ENCODE assay signal across 2 cellular contexts in genomic region chr1:114153051-114153620, GRCh38.
TF ChIP-seq lines count a peak whose summit lies in the region.

No MANE protein-coding gene starts in this region.

TF ChIP-seq in SK-N-SH, 30 proteins besides CTCF, POLR2A, EP300 and RAD21 (continued from another document):
- TF ChIP-seq PBX3 (IDR thresholded peaks at IDR 0.05) (no peak), MXI1 (IDR thresholded peaks at IDR 0.05; ENCODE audit: low read depth, low read length) (no peak), CHD2 (IDR thresholded peaks at IDR 0.05; ENCODE audit: low read length, partially characterized antibody) (no peak), TEAD4 (IDR thresholded peaks at IDR 0.05; ENCODE audit: borderline replicate concordance, insufficient read depth) (no peak), ZBTB33 (IDR thresholded peaks at IDR 0.05; ENCODE audit: borderline replicate concordance, low read depth) (no peak), GATA2 (CRISPR knock-in tag; IDR thresholded peaks at IDR 0.05) (no peak), RXRA (IDR thresholded peaks at IDR 0.05; ENCODE audit: borderline replicate concordance, low read depth) (no peak), SIN3A (IDR thresholded peaks at IDR 0.05; ENCODE audit: borderline replicate concordance, low read depth, low read length) (no peak), POLR2AphosphoS5 (IDR thresholded peaks at IDR 0.05; ENCODE audit: low read depth, low read length) (no peak)
- TF ChIP-seq, protein P1, sequence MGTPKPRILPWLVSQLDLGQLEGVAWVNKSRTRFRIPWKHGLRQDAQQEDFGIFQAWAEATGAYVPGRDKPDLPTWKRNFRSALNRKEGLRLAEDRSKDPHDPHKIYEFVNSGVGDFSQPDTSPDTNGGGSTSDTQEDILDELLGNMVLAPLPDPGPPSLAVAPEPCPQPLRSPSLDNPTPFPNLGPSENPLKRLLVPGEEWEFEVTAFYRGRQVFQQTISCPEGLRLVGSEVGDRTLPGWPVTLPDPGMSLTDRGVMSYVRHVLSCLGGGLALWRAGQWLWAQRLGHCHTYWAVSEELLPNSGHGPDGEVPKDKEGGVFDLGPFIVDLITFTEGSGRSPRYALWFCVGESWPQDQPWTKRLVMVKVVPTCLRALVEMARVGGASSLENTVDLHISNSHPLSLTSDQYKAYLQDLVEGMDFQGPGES (IDR thresholded peaks at IDR 0.05; ENCODE audit: low read depth, low read length): no peak
- TF ChIP-seq, protein P2, sequence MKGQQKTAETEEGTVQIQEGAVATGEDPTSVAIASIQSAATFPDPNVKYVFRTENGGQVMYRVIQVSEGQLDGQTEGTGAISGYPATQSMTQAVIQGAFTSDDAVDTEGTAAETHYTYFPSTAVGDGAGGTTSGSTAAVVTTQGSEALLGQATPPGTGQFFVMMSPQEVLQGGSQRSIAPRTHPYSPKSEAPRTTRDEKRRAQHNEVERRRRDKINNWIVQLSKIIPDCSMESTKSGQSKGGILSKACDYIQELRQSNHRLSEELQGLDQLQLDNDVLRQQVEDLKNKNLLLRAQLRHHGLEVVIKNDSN (IDR thresholded peaks at IDR 0.05; ENCODE audit: borderline replicate concordance, low read depth): no peak

TF ChIP-seq in SK-N-SH treated with all-trans-retinoic acid at 6 μM for 48 hours, 23 proteins besides CTCF, POLR2A, EP300 and RAD21 (continued from another document):
- TF ChIP-seq, protein P3, sequence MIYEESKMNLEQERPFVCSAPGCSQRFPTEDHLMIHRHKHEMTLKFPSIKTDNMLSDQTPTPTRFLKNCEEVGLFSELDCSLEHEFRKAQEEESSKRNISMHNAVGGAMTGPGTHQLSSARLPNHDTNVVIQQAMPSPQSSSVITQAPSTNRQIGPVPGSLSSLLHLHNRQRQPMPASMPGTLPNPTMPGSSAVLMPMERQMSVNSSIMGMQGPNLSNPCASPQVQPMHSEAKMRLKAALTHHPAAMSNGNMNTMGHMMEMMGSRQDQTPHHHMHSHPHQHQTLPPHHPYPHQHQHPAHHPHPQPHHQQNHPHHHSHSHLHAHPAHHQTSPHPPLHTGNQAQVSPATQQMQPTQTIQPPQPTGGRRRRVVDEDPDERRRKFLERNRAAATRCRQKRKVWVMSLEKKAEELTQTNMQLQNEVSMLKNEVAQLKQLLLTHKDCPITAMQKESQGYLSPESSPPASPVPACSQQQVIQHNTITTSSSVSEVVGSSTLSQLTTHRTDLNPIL (CRISPR knock-in tag; IDR thresholded peaks at IDR 0.05; ENCODE audit: low read depth): no peak
- TF ChIP-seq ZFP30 (CRISPR knock-in tag; IDR thresholded peaks at IDR 0.05) (no peak), TSHZ2 (CRISPR knock-in tag; IDR thresholded peaks at IDR 0.05) (no peak), PPARA (CRISPR knock-in tag; IDR thresholded peaks at IDR 0.05; ENCODE audit: borderline replicate concordance) (no peak)
